ENCODE assay signal across 2 cellular contexts in the genomic region with DNA sequence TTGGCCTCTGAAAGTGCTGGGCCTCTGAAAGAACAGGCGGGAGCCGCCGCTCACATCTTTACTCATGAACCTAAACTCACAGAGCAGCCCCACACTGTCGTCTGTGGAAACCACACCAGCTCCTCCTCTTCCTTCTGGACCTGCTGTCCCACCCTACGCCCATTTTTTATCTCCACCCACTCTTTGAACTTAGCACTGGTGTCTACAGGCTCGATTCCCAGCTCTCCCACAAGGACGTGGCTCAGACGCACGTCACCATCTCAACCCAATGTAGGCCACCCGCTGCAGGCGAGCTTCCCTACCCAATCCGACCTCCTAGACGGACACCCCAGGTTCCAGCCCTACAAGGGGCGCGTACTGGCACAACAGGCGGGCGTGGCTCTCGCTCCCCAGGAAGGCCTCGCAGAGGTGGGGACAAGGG.
TF ChIP-seq lines count a peak whose summit lies in the region.

No MANE protein-coding gene starts in this region.

TF ChIP-seq in liver, 16 proteins besides CTCF, POLR2A, EP300 and RAD21:
- no peak for TF ChIP-seq NR2F2 (IDR thresholded peaks at IDR 0.05)
- TF ChIP-seq YY1 (IDR thresholded peaks at IDR 0.05): no peak
- no peak for TF ChIP-seq TAF1 (conservative IDR thresholded peaks at IDR 0.05)
- no peak for TF ChIP-seq FOXA1 (IDR thresholded peaks at IDR 0.05)
- no peak for TF ChIP-seq HNF4A (conservative IDR thresholded peaks at IDR 0.05)
- no peak for TF ChIP-seq RXRA (IDR thresholded peaks at IDR 0.05)
- TF ChIP-seq GABPA (IDR thresholded peaks at IDR 0.05 in 1 of 2, conservative IDR thresholded peaks at IDR 0.05 in 1 of 2): no peak
- no peak for TF ChIP-seq EGR1 (IDR thresholded peaks at IDR 0.05; ENCODE audit: low read depth in 2 of 2)
- TF ChIP-seq HNF4G (IDR thresholded peaks at IDR 0.05): no peak
- no peak for TF ChIP-seq ZBTB33 (IDR thresholded peaks at IDR 0.05)
- no peak for TF ChIP-seq JUND (IDR thresholded peaks at IDR 0.05)
- no peak for TF ChIP-seq FOXA2 (IDR thresholded peaks at IDR 0.05)
- TF ChIP-seq, protein P1, sequence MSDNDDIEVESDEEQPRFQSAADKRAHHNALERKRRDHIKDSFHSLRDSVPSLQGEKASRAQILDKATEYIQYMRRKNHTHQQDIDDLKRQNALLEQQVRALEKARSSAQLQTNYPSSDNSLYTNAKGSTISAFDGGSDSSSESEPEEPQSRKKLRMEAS (IDR thresholded peaks at IDR 0.05): no peak
- no peak for TF ChIP-seq REST (IDR thresholded peaks at IDR 0.05)
- no peak for TF ChIP-seq SP1 (IDR thresholded peaks at IDR 0.05)
- TF ChIP-seq ATF3 (IDR thresholded peaks at IDR 0.05): no peak

TF ChIP-seq in HepG2, 621 proteins besides CTCF, POLR2A, EP300 and RAD21:
- TF ChIP-seq ZNF276 (CRISPR knock-in tag; IDR thresholded peaks at IDR 0.05; ENCODE audit: low read depth) (no peak), ZMYM4 (CRISPR knock-in tag; IDR thresholded peaks at IDR 0.05) (no peak), PAWR (CRISPR knock-in tag; IDR thresholded peaks at IDR 0.05; ENCODE audit: borderline replicate concordance) (no peak), IKZF4 (CRISPR knock-in tag; IDR thresholded peaks at IDR 0.05; ENCODE audit: borderline replicate concordance, low read depth, not compliant biosample characterization) (no peak)
